ENCODE assay signal across 23 cellular contexts in the genomic region with DNA sequence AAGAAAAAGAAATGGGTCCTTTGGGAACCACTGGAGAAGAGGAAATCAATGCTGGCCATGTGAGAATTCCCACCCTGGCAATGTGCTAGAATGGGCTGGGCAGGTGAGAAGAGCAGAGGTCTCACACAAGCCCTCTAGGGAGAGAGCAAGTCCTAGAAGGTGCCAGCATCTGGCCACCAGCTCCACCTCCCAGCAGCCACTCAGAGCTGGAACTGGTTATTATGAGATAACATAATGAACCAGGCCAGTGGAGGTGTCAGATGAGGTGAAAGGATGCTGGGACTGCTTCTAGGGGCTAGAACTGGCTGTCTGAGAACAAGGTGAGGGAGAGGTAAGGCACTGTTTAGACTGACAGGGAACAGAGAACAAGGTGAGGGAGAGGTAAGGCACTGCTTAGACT. TPM values are rescaled to one million over a fixed set of nuclear protein-coding genes. Genes with fewer than 3 reads are reported as not detected.
DNase-seq lines count a peak whose midpoint lies in the region; ATAC-seq and TF ChIP-seq lines count a peak whose summit lies in the region.
"Had no signal": no experiment of that assay in that cellular context is flagged by ENCODE, and none has a peak within 500 bp of the region (broad histone marks: within the 10 kb centered on the region; RNA-seq: fewer than 3 reads in every experiment).

No MANE protein-coding gene starts in this region.

- H3K27me3 Mint-ChIP-seq in activated CD8-positive, alpha-beta T cell treated with anti-CD3 and anti-CD28 coated beads for 36 hours = no peaks in the 10 kb centered on the region
- H3K27me3 Mint-ChIP-seq in activated CD8-positive, alpha-beta T cell treated with anti-CD3 and anti-CD28 coated beads, Interleukin-2, amount 10 ng/mL, durations not matched to agents 7 days and 5 days (ENCODE audit: low read depth) = no peaks in the 10 kb centered on the region
- no peaks in the 10 kb centered on the region for H3K27me3 Mint-ChIP-seq in activated T-helper 17 cell treated with anti-CD3 and anti-CD28 coated beads, Interleukin-2, amount 50 U/mL, for 72 hours
- H3K27me3 Mint-ChIP-seq: IgD-negative memory B cell had no signal

- no peak for TF ChIP-seq CTCF in activated CD8-positive, alpha-beta T cell treated with anti-CD3 and anti-CD28 coated beads for 36 hours (IDR thresholded peaks at IDR 0.05)

- POLR2A ChIA-PET in activated CD8-positive, alpha-beta T cell treated with anti-CD3 and anti-CD28 coated beads for 36 hours (lab: Charles Lee) = interaction anchor here (0.6 kb wide), 1 partner anchor 25 kb away, joined by 3 read pairs; no protein-coding TSS in a partner anchor
- POLR2A ChIA-PET in activated CD8-positive, alpha-beta T cell treated with anti-CD3 and anti-CD28 coated beads, Interleukin-2, amount 10 ng/mL, durations not matched to agents 7 days and 5 days (lab: Charles Lee) = no interaction called here

- H3K36me3 Mint-ChIP-seq in activated CD8-positive, alpha-beta T cell treated with anti-CD3 and anti-CD28 coated beads for 36 hours (ENCODE audit: low read depth) = peaks cover 25% of the 10 kb centered on the region
- H3K36me3 Mint-ChIP-seq in activated CD8-positive, alpha-beta T cell treated with anti-CD3 and anti-CD28 coated beads, Interleukin-2, amount 10 ng/mL, durations not matched to agents 7 days and 5 days (ENCODE audit: low read depth) = peaks cover 49% of the 10 kb centered on the region
- H3K36me3 Mint-ChIP-seq in activated T-helper 17 cell treated with anti-CD3 and anti-CD28 coated beads, Interleukin-2, amount 50 U/mL, for 72 hours (ENCODE audit: low read depth) = peaks cover 94% of the 10 kb centered on the region
- H3K36me3 Mint-ChIP-seq in stimulated activated effector memory CD8-positive, alpha-beta T cell treated with anti-CD3 and anti-CD28 coated beads, Interleukin-12 subunit alpha, Interleukin-12 subunit beta, amount 100 ng/mL, for 72 hours = peaks cover 91% of the 10 kb centered on the region

- no peaks in the 10 kb centered on the region for H3K9me3 Mint-ChIP-seq in activated CD8-positive, alpha-beta T cell treated with anti-CD3 and anti-CD28 coated beads for 36 hours
- H3K9me3 Mint-ChIP-seq in activated CD8-positive, alpha-beta T cell treated with anti-CD3 and anti-CD28 coated beads, Interleukin-2, amount 10 ng/mL, durations not matched to agents 7 days and 5 days (ENCODE audit: insufficient read depth) = no peaks in the 10 kb centered on the region
- no peaks in the 10 kb centered on the region for H3K9me3 Mint-ChIP-seq in activated T-helper 17 cell treated with anti-CD3 and anti-CD28 coated beads, Interleukin-2, amount 50 U/mL, for 72 hours
- H3K9me3 Mint-ChIP-seq in stimulated activated effector memory CD8-positive, alpha-beta T cell treated with anti-CD3 and anti-CD28 coated beads, Interleukin-12 subunit alpha, Interleukin-12 subunit beta, amount 100 ng/mL, for 72 hours = no peaks in the 10 kb centered on the region
- H3K9me3 Mint-ChIP-seq: CD8-positive, alpha-beta T cell; HFFc6; IgD-negative memory B cell had no signal

- CTCF ChIA-PET in activated CD8-positive, alpha-beta T cell treated with anti-CD3 and anti-CD28 coated beads for 36 hours (lab: Charles Lee) = no interaction called here
- CTCF ChIA-PET in activated CD8-positive, alpha-beta T cell treated with anti-CD3 and anti-CD28 coated beads, Interleukin-2, amount 10 ng/mL, durations not matched to agents 7 days and 5 days (lab: Charles Lee) = no interaction called here

- DNase-seq in activated CD8-positive, alpha-beta T cell treated with anti-CD3 and anti-CD28 coated beads for 36 hours = no peak
- DNase-seq in activated CD8-positive, alpha-beta T cell treated with anti-CD3 and anti-CD28 coated beads, Interleukin-2, amount 10 ng/mL, durations not matched to agents 7 days and 5 days = no peak
- DNase-seq in Right ventricle myocardium inferior (ENCODE audit: missing footprints) = no peak
- no peak for DNase-seq in left cardiac atrium
- DNase-seq in stimulated activated effector memory CD8-positive, alpha-beta T cell treated with anti-CD3 and anti-CD28 coated beads, Interleukin-12 subunit alpha, Interleukin-12 subunit beta, amount 100 ng/mL, for 72 hours (ENCODE audit: low spot score in 2 of 2) = no peak
- DNase-seq in mucosa of gallbladder (ENCODE audit: low spot score) = no peak
- DNase-seq: 8988T; AML-193; C1 segment of cervical spinal cord; CD8-positive, alpha-beta T cell; DND-41; H7; HFFc6; NCI-H1694; NCI-H2081; NCI-H2171; NCI-H345; NCI-H524; NCI-H774; NK-92 treated with Interleukin-12 subunit alpha and Interleukin-12 subunit beta, amount 100 ng/mL, for 24 hours had no signal

- peaks cover 3% of the 10 kb centered on the region for H3K4me1 Mint-ChIP-seq in activated CD8-positive, alpha-beta T cell treated with anti-CD3 and anti-CD28 coated beads for 36 hours (ENCODE audit: low read depth)
- peaks cover 5% of the 10 kb centered on the region for H3K4me1 Mint-ChIP-seq in activated CD8-positive, alpha-beta T cell treated with anti-CD3 and anti-CD28 coated beads, Interleukin-2, amount 10 ng/mL, durations not matched to agents 7 days and 5 days (ENCODE audit: low read depth)
- no peaks in the 10 kb centered on the region for H3K4me1 Mint-ChIP-seq in activated T-helper 17 cell treated with anti-CD3 and anti-CD28 coated beads, Interleukin-2, amount 50 U/mL, for 72 hours
- no peaks in the 10 kb centered on the region for H3K4me1 Mint-ChIP-seq in stimulated activated effector memory CD8-positive, alpha-beta T cell treated with anti-CD3 and anti-CD28 coated beads, Interleukin-12 subunit alpha, Interleukin-12 subunit beta, amount 100 ng/mL, for 72 hours

- no peak overlapping the region for H3K4me3 Mint-ChIP-seq in activated CD8-positive, alpha-beta T cell treated with anti-CD3 and anti-CD28 coated beads for 36 hours
- H3K4me3 Mint-ChIP-seq in activated CD8-positive, alpha-beta T cell treated with anti-CD3 and anti-CD28 coated beads, Interleukin-2, amount 10 ng/mL, durations not matched to agents 7 days and 5 days = no peak overlapping the region
- H3K4me3 Mint-ChIP-seq in activated T-helper 17 cell treated with anti-CD3 and anti-CD28 coated beads, Interleukin-2, amount 50 U/mL, for 72 hours = no peak overlapping the region
- H3K4me3 Mint-ChIP-seq in stimulated activated effector memory CD8-positive, alpha-beta T cell treated with anti-CD3 and anti-CD28 coated beads, Interleukin-12 subunit alpha, Interleukin-12 subunit beta, amount 100 ng/mL, for 72 hours = no peak overlapping the region
- H3K4me3 Mint-ChIP-seq: CD8-positive, alpha-beta T cell; HFFc6 had no signal

- H3K27ac Mint-ChIP-seq in activated CD8-positive, alpha-beta T cell treated with anti-CD3 and anti-CD28 coated beads for 36 hours = peak overlapping the region; percentile 46
- H3K27ac Mint-ChIP-seq in activated CD8-positive, alpha-beta T cell treated with anti-CD3 and anti-CD28 coated beads, Interleukin-2, amount 10 ng/mL, durations not matched to agents 7 days and 5 days = no peak overlapping the region
- H3K27ac Mint-ChIP-seq in activated T-helper 17 cell treated with anti-CD3 and anti-CD28 coated beads, Interleukin-2, amount 50 U/mL, for 72 hours = peak overlapping the region; percentile 59
- H3K27ac Mint-ChIP-seq in stimulated activated effector memory CD8-positive, alpha-beta T cell treated with anti-CD3 and anti-CD28 coated beads, Interleukin-12 subunit alpha, Interleukin-12 subunit beta, amount 100 ng/mL, for 72 hours = peak overlapping the region; percentile 72
- H3K27ac Mint-ChIP-seq: CD8-positive, alpha-beta T cell; HFFc6; IgD-negative memory B cell had no signal

- no peak for ATAC-seq in activated CD8-positive, alpha-beta T cell treated with anti-CD3 and anti-CD28 coated beads for 36 hours
- ATAC-seq in activated CD8-positive, alpha-beta T cell treated with anti-CD3 and anti-CD28 coated beads, Interleukin-2, amount 10 ng/mL, durations not matched to agents 7 days and 5 days = no peak
- ATAC-seq in Right ventricle myocardium inferior (peak; percentile 64), left cardiac atrium (no peak)
- no peak for ATAC-seq in activated T-helper 17 cell treated with anti-CD3 and anti-CD28 coated beads, Interleukin-2, amount 50 U/mL, for 72 hours (replicated peaks)
- ATAC-seq in stimulated activated effector memory CD8-positive, alpha-beta T cell treated with anti-CD3 and anti-CD28 coated beads, Interleukin-12 subunit alpha, Interleukin-12 subunit beta, amount 100 ng/mL, for 72 hours = no peak
- ATAC-seq: CD8-positive, alpha-beta T cell; GM12878 had no signal

- intact Hi-C loops in activated CD8-positive, alpha-beta T cell treated with anti-CD3 and anti-CD28 coated beads for 36 hours (cut with micrococcal nuclease) = no loop called here
- intact Hi-C loops in Right ventricle myocardium inferior (cut with DNase I) = no loop called here
- intact Hi-C loops in left cardiac atrium (cut with DNase I) = no loop called here

RNA-seq across cellular contexts. Expression of a gene that starts 29.3 kb away (rescaled TPM):
- 1 to 10 TPM; 7.5 to 8.6 TPM for total RNA-seq in activated CD8-positive, alpha-beta T cell treated with anti-CD3 and anti-CD28 coated beads for 36 hours
- total RNA-seq in activated CD8-positive, alpha-beta T cell treated with anti-CD3 and anti-CD28 coated beads, Interleukin-2, amount 10 ng/mL, durations not matched to agents 7 days and 5 days = 1 to 10 TPM; 4.2 to 4.7 TPM
- 0.27 TPM for total RNA-seq in Right ventricle myocardium inferior
- under 1 TPM; 0.31 to 0.41 TPM for total RNA-seq in left cardiac atrium
- total RNA-seq in activated T-helper 17 cell treated with anti-CD3 and anti-CD28 coated beads, Interleukin-2, amount 50 U/mL, for 72 hours = 1 to 10 TPM; 1.3 to 2.9 TPM
- total RNA-seq in mucosa of gallbladder = 0.86 TPM
- total RNA-seq: HFFc6 had no signal

RNA-seq across cellular contexts. Expression of a gene that starts 44.3 kb away (rescaled TPM):
- total RNA-seq in activated CD8-positive, alpha-beta T cell treated with anti-CD3 and anti-CD28 coated beads for 36 hours = 10 to 100 TPM; 48.7 to 57.3 TPM
- 10 to 100 TPM; 53.1 to 60.7 TPM for total RNA-seq in activated CD8-positive, alpha-beta T cell treated with anti-CD3 and anti-CD28 coated beads, Interleukin-2, amount 10 ng/mL, durations not matched to agents 7 days and 5 days
- total RNA-seq in Right ventricle myocardium inferior (46.5 TPM), left cardiac atrium (10 to 100 TPM; 35.6 to 39.9 TPM), mucosa of gallbladder (39.8 TPM)
- 10 to 100 TPM; 51.4 to 65.9 TPM for total RNA-seq in activated T-helper 17 cell treated with anti-CD3 and anti-CD28 coated beads, Interleukin-2, amount 50 U/mL, for 72 hours
